1 cellular context compared by ENCODE assay signal in the genomic region with DNA sequence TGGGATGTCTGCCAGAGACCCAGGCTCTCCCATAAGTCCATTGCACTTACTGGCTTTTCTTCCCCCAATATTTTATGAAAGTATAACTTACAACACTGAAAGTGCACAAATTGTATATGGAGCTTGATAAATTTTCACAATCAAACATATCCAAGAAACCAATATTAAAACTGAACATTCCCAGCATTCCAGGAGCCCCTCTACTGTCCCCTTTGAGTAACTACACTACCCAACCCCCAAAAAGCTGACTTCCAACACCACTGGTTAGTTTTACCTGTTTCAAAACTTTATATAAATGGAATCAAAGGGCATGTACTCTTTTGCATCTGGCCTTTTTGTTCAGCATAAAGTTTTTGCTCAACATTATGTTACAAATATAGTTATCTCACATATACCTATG.
TF ChIP-seq lines count a peak whose summit lies in the region.

No MANE protein-coding gene starts in this region.

TF ChIP-seq in SK-N-SH, 30 proteins besides CTCF, POLR2A, EP300 and RAD21 (continued from another document):
- TF ChIP-seq RXRA (IDR thresholded peaks at IDR 0.05; ENCODE audit: borderline replicate concordance, low read depth) = no peak
